1 cellular context compared by ENCODE assay signal in the genomic region with DNA sequence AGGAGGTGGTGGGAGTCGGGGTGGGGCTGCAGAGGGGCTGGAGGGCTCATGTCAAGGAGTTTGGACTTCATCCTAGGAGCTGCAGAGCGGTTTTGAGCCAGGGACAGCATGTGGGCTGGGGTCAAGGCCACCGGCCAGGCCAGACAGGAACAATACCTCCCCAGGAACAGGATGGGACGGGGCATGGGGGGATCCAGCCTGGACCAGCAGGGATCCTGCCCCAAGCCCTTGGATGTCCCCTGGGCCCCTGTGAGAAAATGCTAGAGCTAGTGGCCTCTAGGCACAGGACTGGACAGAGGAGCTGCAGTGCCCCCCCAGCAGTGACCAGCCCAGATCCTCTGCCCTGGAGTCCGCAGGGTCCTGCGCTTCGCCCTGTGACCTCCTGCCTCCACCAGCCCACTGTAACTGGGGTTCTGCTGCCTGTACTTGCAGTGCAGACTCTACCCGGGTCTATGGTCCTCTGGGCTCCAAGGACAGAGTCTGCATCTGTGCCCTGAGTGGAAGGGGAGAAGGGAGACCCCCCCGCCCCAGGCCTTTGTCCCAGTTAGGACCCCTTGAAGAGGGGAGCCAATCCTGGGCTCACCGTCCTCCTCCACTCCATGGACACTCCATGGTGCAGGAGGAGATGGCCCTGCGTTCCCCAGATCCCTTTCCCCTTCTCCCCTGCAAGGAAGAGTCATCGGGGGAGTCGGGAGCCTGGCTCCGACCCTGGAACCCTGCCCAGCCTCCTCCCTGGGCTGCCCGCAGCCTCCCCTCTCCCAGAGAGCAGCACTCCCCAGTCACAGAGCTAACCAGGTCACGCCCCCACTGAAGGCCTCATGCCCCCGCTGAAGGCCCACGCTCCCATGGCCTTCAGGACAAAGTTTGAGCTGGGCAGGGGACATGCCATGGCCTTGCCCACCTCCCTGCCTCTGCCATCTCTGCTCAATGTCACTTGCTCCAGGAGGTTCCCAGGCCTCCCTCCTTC.
TF ChIP-seq lines count a peak whose summit lies in the region.

No MANE protein-coding gene starts in this region.

TF ChIP-seq in HepG2, 621 proteins besides CTCF, POLR2A, EP300 and RAD21 (continued from another document):
- TF ChIP-seq, protein P1, sequence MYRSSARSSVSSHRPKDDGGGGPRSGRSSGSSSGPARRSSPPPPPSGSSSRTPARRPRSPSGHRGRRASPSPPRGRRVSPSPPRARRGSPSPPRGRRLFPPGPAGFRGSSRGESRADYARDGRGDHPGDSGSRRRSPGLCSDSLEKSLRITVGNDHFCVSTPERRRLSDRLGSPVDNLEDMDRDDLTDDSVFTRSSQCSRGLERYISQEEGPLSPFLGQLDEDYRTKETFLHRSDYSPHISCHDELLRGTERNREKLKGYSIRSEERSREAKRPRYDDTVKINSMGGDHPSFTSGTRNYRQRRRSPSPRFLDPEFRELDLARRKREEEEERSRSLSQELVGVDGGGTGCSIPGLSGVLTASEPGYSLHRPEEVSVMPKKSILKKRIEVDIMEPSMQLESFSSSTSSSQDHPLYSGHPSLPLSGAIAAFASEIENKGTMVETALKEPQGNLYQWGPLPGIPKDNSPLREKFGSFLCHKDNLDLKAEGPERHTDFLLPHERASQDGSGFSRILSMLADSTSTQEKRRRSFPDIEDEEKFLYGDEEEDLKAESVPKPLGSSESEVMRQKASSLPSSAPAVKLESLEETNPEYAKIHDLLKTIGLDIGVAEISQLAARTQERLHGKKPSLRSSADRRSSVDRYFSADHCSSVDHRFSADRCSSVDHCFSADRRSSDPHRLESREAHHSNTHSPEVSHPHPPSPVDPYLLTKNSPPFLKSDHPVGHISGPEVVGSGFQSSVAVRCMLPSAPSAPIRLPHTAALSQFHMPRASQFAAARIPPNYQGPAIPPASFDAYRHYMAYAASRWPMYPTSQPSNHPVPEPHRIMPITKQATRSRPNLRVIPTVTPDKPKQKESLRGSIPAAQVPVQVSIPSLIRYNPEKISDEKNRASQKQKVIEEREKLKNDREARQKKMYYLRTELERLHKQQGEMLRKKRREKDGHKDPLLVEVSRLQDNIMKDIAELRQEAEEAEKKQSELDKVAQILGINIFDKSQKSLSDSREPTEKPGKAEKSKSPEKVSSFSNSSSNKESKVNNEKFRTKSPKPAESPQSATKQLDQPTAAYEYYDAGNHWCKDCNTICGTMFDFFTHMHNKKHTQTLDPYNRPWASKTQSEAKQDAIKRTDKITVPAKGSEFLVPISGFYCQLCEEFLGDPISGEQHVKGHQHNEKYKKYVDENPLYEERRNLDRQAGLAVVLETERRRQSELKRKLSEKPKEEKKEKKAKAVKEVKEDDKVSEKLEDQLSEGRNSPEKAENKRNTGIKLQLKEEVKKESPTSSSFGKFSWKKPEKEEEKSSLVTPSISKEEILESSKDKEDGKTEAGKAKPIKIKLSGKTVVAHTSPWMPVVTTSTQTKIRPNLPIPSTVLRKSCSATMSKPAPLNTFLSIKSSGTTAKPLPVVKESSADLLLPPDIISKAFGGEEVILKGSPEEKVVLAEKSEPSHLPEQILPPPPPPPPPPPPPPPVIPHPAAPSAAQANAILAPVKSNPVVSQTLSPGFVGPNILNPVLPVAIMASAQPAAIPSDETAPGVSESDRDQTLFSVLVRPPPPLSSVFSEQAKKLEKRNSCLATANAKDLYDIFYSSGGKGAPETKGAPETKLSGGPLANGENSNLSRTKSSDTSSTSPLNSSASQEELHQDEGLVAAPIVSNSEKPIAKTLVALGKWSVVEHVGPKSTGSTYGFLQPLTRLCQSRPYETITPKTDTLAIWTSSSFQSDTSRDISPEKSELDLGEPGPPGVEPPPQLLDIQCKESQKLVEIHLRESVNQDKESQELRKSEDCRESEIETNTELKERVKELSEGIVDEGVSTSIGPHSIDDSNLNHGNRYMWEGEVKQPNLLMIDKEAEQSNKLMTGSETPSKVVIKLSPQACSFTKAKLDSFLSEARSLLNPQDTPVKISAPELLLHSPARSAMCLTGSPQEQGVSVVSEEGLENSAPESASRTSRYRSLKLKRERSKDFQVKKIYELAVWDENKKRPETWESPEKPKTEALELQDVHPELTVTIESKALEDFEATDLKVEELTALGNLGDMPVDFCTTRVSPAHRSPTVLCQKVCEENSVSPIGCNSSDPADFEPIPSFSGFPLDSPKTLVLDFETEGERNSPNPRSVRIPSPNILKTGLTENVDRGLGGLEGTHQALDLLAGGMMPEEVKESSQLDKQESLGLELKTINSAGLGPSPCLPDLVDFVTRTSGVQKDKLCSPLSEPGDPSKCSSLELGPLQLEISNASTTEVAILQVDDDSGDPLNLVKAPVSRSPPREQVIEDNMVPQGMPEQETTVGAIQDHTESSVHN (CRISPR knock-in tag; IDR thresholded peaks at IDR 0.05), result no peak
- TF ChIP-seq FOXK2 (IDR thresholded peaks at IDR 0.05) (no peak), CBX2 (IDR thresholded peaks at IDR 0.05; ENCODE audit: low read depth, low read length) (no peak), CBX2 (CRISPR knock-in tag; IDR thresholded peaks at IDR 0.05; ENCODE audit: low read depth) (no peak), ZNF709 (CRISPR knock-in tag; IDR thresholded peaks at IDR 0.05) (no peak), HCFC1 (IDR thresholded peaks at IDR 0.05; ENCODE audit: low read depth, low read length) (no peak), TP53 (CRISPR knock-in tag; conservative IDR thresholded peaks at IDR 0.05) (no peak), ZBTB7B (CRISPR knock-in tag; IDR thresholded peaks at IDR 0.05) (peak; percentile 50; the same call in 1 of the 2 replicates), TEAD3 (CRISPR knock-in tag; optimal IDR thresholded peaks at IDR 0.05; ENCODE audit: borderline replicate concordance) (no peak)
- TF ChIP-seq, protein P2, sequence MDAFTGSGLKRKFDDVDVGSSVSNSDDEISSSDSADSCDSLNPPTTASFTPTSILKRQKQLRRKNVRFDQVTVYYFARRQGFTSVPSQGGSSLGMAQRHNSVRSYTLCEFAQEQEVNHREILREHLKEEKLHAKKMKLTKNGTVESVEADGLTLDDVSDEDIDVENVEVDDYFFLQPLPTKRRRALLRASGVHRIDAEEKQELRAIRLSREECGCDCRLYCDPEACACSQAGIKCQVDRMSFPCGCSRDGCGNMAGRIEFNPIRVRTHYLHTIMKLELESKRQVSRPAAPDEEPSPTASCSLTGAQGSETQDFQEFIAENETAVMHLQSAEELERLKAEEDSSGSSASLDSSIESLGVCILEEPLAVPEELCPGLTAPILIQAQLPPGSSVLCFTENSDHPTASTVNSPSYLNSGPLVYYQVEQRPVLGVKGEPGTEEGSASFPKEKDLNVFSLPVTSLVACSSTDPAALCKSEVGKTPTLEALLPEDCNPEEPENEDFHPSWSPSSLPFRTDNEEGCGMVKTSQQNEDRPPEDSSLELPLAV (CRISPR knock-in tag; conservative IDR thresholded peaks at IDR 0.05; ENCODE audit: low read depth), result no peak
- TF ChIP-seq, protein P3, sequence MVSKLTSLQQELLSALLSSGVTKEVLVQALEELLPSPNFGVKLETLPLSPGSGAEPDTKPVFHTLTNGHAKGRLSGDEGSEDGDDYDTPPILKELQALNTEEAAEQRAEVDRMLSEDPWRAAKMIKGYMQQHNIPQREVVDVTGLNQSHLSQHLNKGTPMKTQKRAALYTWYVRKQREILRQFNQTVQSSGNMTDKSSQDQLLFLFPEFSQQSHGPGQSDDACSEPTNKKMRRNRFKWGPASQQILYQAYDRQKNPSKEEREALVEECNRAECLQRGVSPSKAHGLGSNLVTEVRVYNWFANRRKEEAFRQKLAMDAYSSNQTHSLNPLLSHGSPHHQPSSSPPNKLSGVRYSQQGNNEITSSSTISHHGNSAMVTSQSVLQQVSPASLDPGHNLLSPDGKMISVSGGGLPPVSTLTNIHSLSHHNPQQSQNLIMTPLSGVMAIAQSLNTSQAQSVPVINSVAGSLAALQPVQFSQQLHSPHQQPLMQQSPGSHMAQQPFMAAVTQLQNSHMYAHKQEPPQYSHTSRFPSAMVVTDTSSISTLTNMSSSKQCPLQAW (CRISPR knock-in tag; IDR thresholded peaks at IDR 0.05), result no peak
- TF ChIP-seq, protein P4, sequence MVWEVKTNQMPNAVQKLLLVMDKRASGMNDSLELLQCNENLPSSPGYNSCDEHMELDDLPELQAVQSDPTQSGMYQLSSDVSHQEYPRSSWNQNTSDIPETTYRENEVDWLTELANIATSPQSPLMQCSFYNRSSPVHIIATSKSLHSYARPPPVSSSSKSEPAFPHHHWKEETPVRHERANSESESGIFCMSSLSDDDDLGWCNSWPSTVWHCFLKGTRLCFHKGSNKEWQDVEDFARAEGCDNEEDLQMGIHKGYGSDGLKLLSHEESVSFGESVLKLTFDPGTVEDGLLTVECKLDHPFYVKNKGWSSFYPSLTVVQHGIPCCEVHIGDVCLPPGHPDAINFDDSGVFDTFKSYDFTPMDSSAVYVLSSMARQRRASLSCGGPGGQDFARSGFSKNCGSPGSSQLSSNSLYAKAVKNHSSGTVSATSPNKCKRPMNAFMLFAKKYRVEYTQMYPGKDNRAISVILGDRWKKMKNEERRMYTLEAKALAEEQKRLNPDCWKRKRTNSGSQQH (CRISPR knock-in tag; IDR thresholded peaks at IDR 0.05; ENCODE audit: low read depth), result no peak
